10 cellular contexts compared by ENCODE assay signal in genomic region chr17:2421315-2422147, GRCh38. TPM values are rescaled to one million over a fixed set of nuclear protein-coding genes. Genes with fewer than 3 reads are reported as not detected.
A peak's percentile ranks its signal among the peaks of the same experiment; 100 is the strongest.
DNase-seq lines count a peak whose midpoint lies in the region; ATAC-seq and TF ChIP-seq lines count a peak whose summit lies in the region.
"Had no signal": no experiment of that assay in that cellular context is flagged by ENCODE, and none has a peak within 500 bp of the region (broad histone marks: within the 10 kb centered on the region; RNA-seq: fewer than 3 reads in every experiment).

No MANE protein-coding gene starts in this region.

- no peak overlapping the region for H3K4me3 Mint-ChIP-seq in activated naive CD8-positive, alpha-beta T cell treated with anti-CD3 and anti-CD28 coated beads for 36 hours

- H3F3A ChIP-seq in PC-9 (ENCODE audit: insufficient read depth, low read depth): peaks cover 12% of the 10 kb centered on the region

- H3K36me3 ChIP-seq in cardiac muscle cell (peaks cover 10% of the 10 kb centered on the region), PC-9 (ENCODE audit: low read depth) (no peaks in the 10 kb centered on the region; the same call in 1 of the 2 replicates), hepatocyte (replicated peaks; ENCODE audit: insufficient read depth, low read depth) (no peaks in the 10 kb centered on the region), transverse colon (peaks cover 0 to 13% (median 4%) of the 10 kb centered on the region in 4 donors)

- WGBS in hepatocyte (ENCODE audit: low lambda C conversion rate, missing lambda C conversion rate): 88% methylated on average over 27 of the region's 27 CpGs
- WGBS in transverse colon (ENCODE audit: low coverage in 1 of 2), 2 donors: 81 to 93% methylated on average over 8 to 27 of the region's 27 CpGs

- CTCF ChIA-PET in PC-9 (lab: Charles Lee): no interaction called here

- TF ChIP-seq CTCF in cardiac muscle cell (IDR thresholded peaks at IDR 0.05; ENCODE audit: low read depth, low read length) (peak; percentile 4), PC-9 (conservative IDR thresholded peaks at IDR 0.05) (peak; percentile 41; the same call in 1 of the 2 replicates), hepatocyte (IDR thresholded peaks at IDR 0.05; ENCODE audit: poor library complexity) (peak; percentile 15), transverse colon (IDR thresholded peaks at IDR 0.05) (peak in 3 of 5 experiments; percentile 8 to 19 (median 11))

- TF ChIP-seq POLR2A in transverse colon (IDR thresholded peaks at IDR 0.05): no peak

- intact Hi-C loops in cardiac septum (cut with DNase I): no loop called here
- intact Hi-C loops in PC-9 (cut with micrococcal nuclease; ENCODE audit: unreplicated experiment): no loop called here
- intact Hi-C loops in transverse colon (cut with DNase I; ENCODE audit: low total_unique reads): no loop called here

- no peak for ATAC-seq in GM18858 (IDR thresholded peaks at IDR 0.05; ENCODE audit: unreplicated experiment)

- H3K9me3 Mint-ChIP-seq in activated naive CD8-positive, alpha-beta T cell treated with anti-CD3 and anti-CD28 coated beads for 36 hours: no peaks in the 10 kb centered on the region

- in situ Hi-C loops in transverse colon (cut with MboI; ENCODE audit: low pct_ligation_motif_present in 1 of 4, low pct_unique_long_range_greater_than_20kb in 1 of 4, low sequenced_read_pairs in 3 of 4): loop anchor here in 2 of 4 donors (5.0 to 10.0 kb wide), 2 partner anchors 47 to 54 kb away; no protein-coding TSS in a partner anchor

- no peak overlapping the region for H3K27ac Mint-ChIP-seq in activated naive CD8-positive, alpha-beta T cell treated with anti-CD3 and anti-CD28 coated beads for 36 hours

- H3K27ac ChIP-seq in cardiac muscle cell (no peak overlapping the region), PC-9 (no peak overlapping the region), hepatocyte (no peak overlapping the region), transverse colon (peak overlapping the region in 3 of 4 donors; percentile 1 to 44 (median 19))

- H3K9me3 ChIP-seq in cardiac muscle cell (ENCODE audit: low read depth) (no peaks in the 10 kb centered on the region), PC-9 (ENCODE audit: insufficient read depth, low read depth) (no peaks in the 10 kb centered on the region), hepatocyte (ENCODE audit: low read depth) (no peaks in the 10 kb centered on the region), transverse colon (no peaks in the 10 kb centered on the region)
- H3K9me3 ChIP-seq: Caco-2 had no signal

- no peak overlapping the region for H3K4me3 ChIP-seq in cardiac muscle cell
- H3K4me3 ChIP-seq in PC-9: no peak overlapping the region
- H3K4me3 ChIP-seq in hepatocyte: no peak overlapping the region
- H3K4me3 ChIP-seq in transverse colon: no peak overlapping the region

- peaks cover 2% of the 10 kb centered on the region for H3K4me1 Mint-ChIP-seq in activated naive CD8-positive, alpha-beta T cell treated with anti-CD3 and anti-CD28 coated beads for 36 hours

- H3K4me2 ChIP-seq in PC-9 (no peak overlapping the region), hepatocyte (no peak overlapping the region)

- H3K9me2 ChIP-seq in PC-9 (ENCODE audit: insufficient read depth): no peaks in the 10 kb centered on the region
- no peaks in the 10 kb centered on the region for H3K9me2 ChIP-seq in hepatocyte (replicated peaks; ENCODE audit: insufficient read depth)

- POLR2A ChIA-PET in PC-9 (lab: Charles Lee; ENCODE audit: unreplicated experiment): no interaction called here

- no peaks in the 10 kb centered on the region for H3K27me3 Mint-ChIP-seq in activated naive CD8-positive, alpha-beta T cell treated with anti-CD3 and anti-CD28 coated beads for 36 hours

- peaks cover 3% of the 10 kb centered on the region for H3K4me1 ChIP-seq in cardiac muscle cell (ENCODE audit: low read depth)
- no peaks in the 10 kb centered on the region for H3K4me1 ChIP-seq in PC-9 (replicated peaks; ENCODE audit: insufficient read depth)
- no peaks in the 10 kb centered on the region for H3K4me1 ChIP-seq in hepatocyte (ENCODE audit: insufficient read depth)
- peaks cover 0 to 16% (median under 1%) of the 10 kb centered on the region in 4 donors for H3K4me1 ChIP-seq in transverse colon
- H3K4me1 ChIP-seq: Caco-2 had no signal

- BruUV-seq in PC-9 (replicated peaks; lab: Mats Ljungman, UMichigan): no TSS peak

- H2AFZ ChIP-seq in PC-9 (no peak overlapping the region), hepatocyte (no peak overlapping the region)

- TF ChIP-seq EP300 in transverse colon (IDR thresholded peaks at IDR 0.05; ENCODE audit: low read depth): no peak

- no peaks in the 10 kb centered on the region for H3K27me3 ChIP-seq in cardiac muscle cell
- H3K27me3 ChIP-seq in PC-9 (ENCODE audit: insufficient read depth, low read depth): no peaks in the 10 kb centered on the region
- H3K27me3 ChIP-seq in hepatocyte: no peaks in the 10 kb centered on the region
- no peaks in the 10 kb centered on the region for H3K27me3 ChIP-seq in transverse colon

- H4K20me1 ChIP-seq in PC-9 (ENCODE audit: insufficient read depth) (no peaks in the 10 kb centered on the region), hepatocyte (ENCODE audit: insufficient read depth, poor library complexity, severe bottlenecking) (no peaks in the 10 kb centered on the region)

- no peak for DNase-seq in cardiac muscle cell (ENCODE audit: low read depth in 1 of 2, low spot score in 1 of 2)
- DNase-seq in cardiac septum (ENCODE audit: low spot score): no peak
- peak in 1 of 2 experiments; percentile 21 for DNase-seq in PC-9
- no peak for DNase-seq in hepatocyte (ENCODE audit: low spot score)
- no peak for DNase-seq in transverse colon
- DNase-seq in activated naive CD8-positive, alpha-beta T cell treated with anti-CD3 and anti-CD28 coated beads for 36 hours: no peak
- no peak for DNase-seq in activated CD4-positive, alpha-beta T cell treated with anti-CD3 and anti-CD28 coated beads, Interleukin-2, amount 50 U/mL, for 48 hours
- DNase-seq: NCI-H526 treated with DMSO at 0.1 percent for 48 hours had no signal

- H3K79me2 ChIP-seq in PC-9 (ENCODE audit: low read depth): no peaks in the 10 kb centered on the region
- H3K79me2 ChIP-seq in hepatocyte: no peaks in the 10 kb centered on the region

- peaks cover 3% of the 10 kb centered on the region for H3K36me3 Mint-ChIP-seq in activated naive CD8-positive, alpha-beta T cell treated with anti-CD3 and anti-CD28 coated beads for 36 hours

RNA-seq across cellular contexts. Expression of gene MNT, which starts 20.7 kb away (rescaled TPM):
- total RNA-seq in cardiac muscle cell (15.8 and 17.4 TPM in 2 replicates), cardiac septum (12.9 TPM), PC-9 (2021) (60.7 and 72.3 TPM in 2 replicates), hepatocyte (4.9 and 11.2 TPM in 2 replicates), transverse colon (10 to 100 TPM; 13.7 to 27.7 (median 20.9) TPM)
- polyA plus RNA-seq in cardiac muscle cell (7.1 and 7.3 TPM in 2 replicates), hepatocyte (8.9 and 9.9 TPM in 2 replicates)
- 10 to 100 TPM; 23.8 to 25.6 TPM for total RNA-seq in activated naive CD8-positive, alpha-beta T cell treated with anti-CD3 and anti-CD28 coated beads for 36 hours

Comparison
In these comparisons a context has a peak if more than half of its experiments do, and no peak if none do; other contexts are left out.
1. H3K27ac ChIP-seq: peak in transverse colon (3 of 4); none in cardiac muscle cell (single experiment), PC-9 (single experiment) and hepatocyte (single experiment).
2. Peak in every context shown above with its lines, with median percentiles within 50 percentile points of each other: CTCF ChIP-seq.